ENCODE assay signal across 8 cellular contexts in the genomic region with DNA sequence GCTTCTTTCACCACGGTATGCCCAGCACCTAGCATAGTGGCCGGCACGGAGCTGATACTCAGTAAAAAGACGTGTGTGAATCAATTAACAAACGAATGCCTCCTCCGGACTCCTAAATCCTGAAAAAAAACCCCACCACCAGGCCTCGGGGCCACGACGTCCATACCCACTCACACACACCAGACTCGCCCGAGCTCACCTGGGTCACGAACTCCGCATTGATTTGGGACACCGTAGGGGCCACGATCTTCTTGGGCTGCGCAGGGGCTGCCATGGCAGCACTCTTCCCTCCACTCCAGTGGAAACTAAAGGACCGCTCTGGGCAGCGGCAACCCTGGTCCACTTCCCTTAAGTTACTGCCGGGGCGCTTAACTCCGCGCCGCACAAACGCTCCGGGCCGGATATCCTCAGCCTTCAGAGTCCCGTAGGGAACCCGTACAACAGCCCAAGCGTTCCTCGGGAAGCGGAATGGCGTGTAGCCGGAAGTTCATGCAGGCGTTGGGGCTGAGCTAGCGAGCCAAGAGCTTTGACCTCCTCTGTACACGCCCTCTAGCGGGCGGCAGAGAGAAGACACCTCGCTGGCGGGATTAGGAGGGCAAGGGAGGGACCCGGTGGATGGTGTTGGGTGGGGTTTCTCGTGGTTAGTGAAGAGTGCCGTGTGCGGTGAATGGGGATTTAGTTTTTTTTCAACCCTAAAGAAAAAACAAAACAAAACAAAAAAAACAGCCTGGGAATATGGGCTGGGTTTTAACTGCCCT. TPM values are rescaled to one million over a fixed set of nuclear protein-coding genes. Genes with fewer than 3 reads are reported as not detected.
A peak's percentile ranks its signal among the peaks of the same experiment; 100 is the strongest.
DNase-seq lines count a peak whose midpoint lies in the region; ATAC-seq and TF ChIP-seq lines count a peak whose summit lies in the region.

A gene (minus strand): TSS at position 403 of the 758 bp plus-strand sequence. CDS start 129 bp downstream, at position 274.

- H3K4me3 ChIP-seq in OCI-LY3 (ENCODE audit: low read length) (peak within 1 kb of the TSS; percentile 86), mononuclear cell (ENCODE audit: low read length) (peak within 1 kb of the TSS; percentile 94)

- peak within 1 kb of the TSS; percentile 77 for H3K4me2 ChIP-seq in OCI-LY3 (ENCODE audit: low read length)

- peak within 1 kb of the TSS; percentile 90 for H2AFZ ChIP-seq in OCI-LY3 (ENCODE audit: low read depth, low read length)

- peaks cover 22% of the 10 kb centered on the region for H3K4me1 ChIP-seq in OCI-LY3 (ENCODE audit: low read length)
- H3K4me1 ChIP-seq in mononuclear cell (ENCODE audit: insufficient read depth, low read length), result peaks cover 28% of the 10 kb centered on the region

- H3K9me3 ChIP-seq in OCI-LY3 (ENCODE audit: insufficient read depth, low read length) (no peaks in the 10 kb centered on the region), mononuclear cell (ENCODE audit: low read depth, low read length) (no peaks in the 10 kb centered on the region)

- H3K27me3 ChIP-seq in OCI-LY3 (ENCODE audit: low read depth, low read length) (no peaks in the 10 kb centered on the region), mononuclear cell (ENCODE audit: insufficient read depth, low read length) (no peaks in the 10 kb centered on the region)

- peaks cover 51% of the 10 kb centered on the region for H3K79me2 ChIP-seq in OCI-LY3 (ENCODE audit: low read length)

- peaks cover 5% of the 10 kb centered on the region for H4K20me1 ChIP-seq in OCI-LY3 (ENCODE audit: insufficient read depth, low read length)

- H3K27ac ChIP-seq in OCI-LY3 (ENCODE audit: low read length), result peak within 1 kb of the TSS; percentile 48

- TF ChIP-seq CTCF in OCI-LY3 (IDR thresholded peaks at IDR 0.05; ENCODE audit: low read depth, low read length), result peak; percentile 72

- peak; percentile 97 for ATAC-seq in GM21526 (IDR thresholded peaks at IDR 0.05; ENCODE audit: low FRiP score, unreplicated experiment)

- peaks cover 7% of the 10 kb centered on the region for H3K36me3 ChIP-seq in OCI-LY3 (replicated peaks; ENCODE audit: low read depth, low read length)

- peak within 1 kb of the TSS; percentile 89 for H3K9ac ChIP-seq in OCI-LY3 (ENCODE audit: low read length)

- DNase-seq in DMS114 treated with DMSO at 0.1 percent for 48 hours (lab: John Stamatoyannopoulos, UW; ENCODE audit: unreplicated experiment) (peak; percentile 97), HuH-7.5 (ENCODE audit: low spot score) (peak; percentile 66), epidermal melanocyte (ENCODE audit: insufficient read length, low spot score) (peak; percentile 89)
- DNase-seq in activated CD8-positive, alpha-beta memory T cell treated with anti-CD3 and anti-CD28 coated beads, Interleukin-2, amount 50 U/mL, for 48 hours, result peak; percentile 92
- DNase-seq in stimulated activated CD8-positive, alpha-beta memory T cell treated with anti-CD3 and anti-CD28 coated beads, Interleukin-4, amount 100 ng/mL, for 1 hour (ENCODE audit: low read depth in 2 of 2, low spot score in 1 of 2), result peak; percentile 71 to 81

RNA-seq across cellular contexts. Expression of the gene that starts here (rescaled TPM):
- 38.4 TPM for total RNA-seq in mononuclear cell

Comparison
In these comparisons a context has a peak if more than half of its experiments do, and no peak if none do; other contexts are left out.
1. Peak in every context shown above with its lines: DNase-seq, ATAC-seq, H3K4me3 ChIP-seq and H3K27ac ChIP-seq.